1 cellular context compared by ENCODE assay signal in genomic region chr16:31011815-31012214, GRCh38. TPM values are rescaled to one million over a fixed set of nuclear protein-coding genes. Genes with fewer than 3 reads are reported as not detected.
"Had no signal": no experiment of that assay in that cellular context is flagged by ENCODE, and none has a peak within 500 bp of the region (broad histone marks: within the 10 kb centered on the region; RNA-seq: fewer than 3 reads in every experiment).

No MANE protein-coding gene starts in this region.

RNA-seq across cellular contexts. Expression of gene STX1B, which starts 1.4 kb away (rescaled TPM):
- total RNA-seq: skeletal muscle tissue had no signal
